ENCODE assay signal across 8 cellular contexts in genomic region chr1:156591181-156591431, GRCh38. TPM values are rescaled to one million over a fixed set of nuclear protein-coding genes. Genes with fewer than 3 reads are reported as not detected.
DNase-seq lines count a peak whose midpoint lies in the region; ATAC-seq lines count a peak whose summit lies in the region.

No MANE protein-coding gene starts in this region.

- H3K9me3 Mint-ChIP-seq in activated T-cell treated with anti-CD3 and anti-CD28 coated beads, Interleukin-2, amount 50 U/mL, for 24 hours, result no peaks in the 10 kb centered on the region
- H3K9me3 Mint-ChIP-seq in activated CD4-positive, alpha-beta memory T cell treated with anti-CD3 and anti-CD28 coated beads for 36 hours, result no peaks in the 10 kb centered on the region

- POLR2A ChIA-PET in activated CD4-positive, alpha-beta memory T cell treated with anti-CD3 and anti-CD28 coated beads for 36 hours (lab: Charles Lee), result interaction anchor here (0.7 to 3.0 kb wide), 10 partner anchors 10 to 137 kb away, joined by 3 to 19 read pairs (median 6); partner anchors contain the start of genes GPATCH4, ISG20L2, MEF2D and METTL25B

- H3K36me3 Mint-ChIP-seq in activated T-cell treated with anti-CD3 and anti-CD28 coated beads, Interleukin-2, amount 50 U/mL, for 24 hours (ENCODE audit: low read depth), result peaks cover 39% of the 10 kb centered on the region
- peaks cover 2% of the 10 kb centered on the region for H3K36me3 Mint-ChIP-seq in activated CD4-positive, alpha-beta memory T cell treated with anti-CD3 and anti-CD28 coated beads for 36 hours

- H3K4me1 ChIP-seq in iPS-15b (ENCODE audit: control insufficient read depth, insufficient read depth, low read length), result no peaks in the 10 kb centered on the region

- peaks cover 29% of the 10 kb centered on the region for H3K36me3 ChIP-seq in iPS-15b (ENCODE audit: control insufficient read depth, insufficient read depth, low read length)

- intact Hi-C loops in activated CD4-positive, alpha-beta memory T cell treated with anti-CD3 and anti-CD28 coated beads for 36 hours (cut with micrococcal nuclease), result loop anchor here (1.0 kb wide), 1 partner anchor 10 kb away; the partner anchor contains the start of gene GPATCH4

- ATAC-seq in HG03045 (IDR thresholded peaks at IDR 0.05; ENCODE audit: unreplicated experiment) (no peak), HG02885 (IDR thresholded peaks at IDR 0.05; ENCODE audit: poor library complexity, unreplicated experiment) (no peak)

- H3K27me3 ChIP-seq in iPS-15b (ENCODE audit: control insufficient read depth, insufficient read depth, low read length), result no peaks in the 10 kb centered on the region

- no peaks in the 10 kb centered on the region for H3K9me3 ChIP-seq in iPS-15b (ENCODE audit: control insufficient read depth, insufficient read depth, low read length)

- H3K27me3 Mint-ChIP-seq in activated T-cell treated with anti-CD3 and anti-CD28 coated beads, Interleukin-2, amount 50 U/mL, for 24 hours, result no peaks in the 10 kb centered on the region
- H3K27me3 Mint-ChIP-seq in activated CD4-positive, alpha-beta memory T cell treated with anti-CD3 and anti-CD28 coated beads for 36 hours, result no peaks in the 10 kb centered on the region

- peak overlapping the region; percentile 93 for H3K4me3 ChIP-seq in iPS-15b (ENCODE audit: low read depth, low read length)

- H3K27ac Mint-ChIP-seq in activated T-cell treated with anti-CD3 and anti-CD28 coated beads, Interleukin-2, amount 50 U/mL, for 24 hours, result peak overlapping the region; percentile 95
- peak overlapping the region; percentile 85 for H3K27ac Mint-ChIP-seq in activated CD4-positive, alpha-beta memory T cell treated with anti-CD3 and anti-CD28 coated beads for 36 hours

- no peak for DNase-seq in activated T-cell treated with anti-CD3 and anti-CD28 coated beads, Interleukin-2, amount 50 U/mL, for 24 hours
- no peak for DNase-seq in activated T-cell treated with anti-CD3 and anti-CD28 coated beads for 4 hours
- no peak for DNase-seq in activated CD4-positive, alpha-beta memory T cell treated with anti-CD3 and anti-CD28 coated beads for 36 hours
- DNase-seq in substantia nigra (lab: John Stamatoyannopoulos, UW), result no peak
- no peak for DNase-seq in NK-92 treated with Interleukin-12 subunit alpha and Interleukin-12 subunit beta, amount 100 ng/mL, for 24 hours (lab: John Stamatoyannopoulos, UW)

- H3K4me3 Mint-ChIP-seq in activated T-cell treated with anti-CD3 and anti-CD28 coated beads, Interleukin-2, amount 50 U/mL, for 24 hours, result peak overlapping the region; percentile 85
- peak overlapping the region; percentile 79 for H3K4me3 Mint-ChIP-seq in activated CD4-positive, alpha-beta memory T cell treated with anti-CD3 and anti-CD28 coated beads for 36 hours

- peak overlapping the region; percentile 74 for H3K9ac ChIP-seq in iPS-15b (ENCODE audit: low read depth, low read length)

- peaks cover 30% of the 10 kb centered on the region for H3K4me1 Mint-ChIP-seq in activated T-cell treated with anti-CD3 and anti-CD28 coated beads, Interleukin-2, amount 50 U/mL, for 24 hours (ENCODE audit: low read depth)
- H3K4me1 Mint-ChIP-seq in activated CD4-positive, alpha-beta memory T cell treated with anti-CD3 and anti-CD28 coated beads for 36 hours (ENCODE audit: low read depth), result peaks cover 19% of the 10 kb centered on the region

- CTCF ChIA-PET in activated CD4-positive, alpha-beta memory T cell treated with anti-CD3 and anti-CD28 coated beads for 36 hours (lab: Charles Lee), result interaction anchor here (1.3 to 6.4 kb wide), 9 partner anchors 10 to 205 kb away, joined by 3 to 39 read pairs (median 6); partner anchors contain the start of gene MEF2D

- H3K27ac ChIP-seq in substantia nigra (ENCODE audit: low read depth, low read length, poor library complexity, severe bottlenecking), result peak overlapping the region; percentile 90

RNA-seq across cellular contexts. Expression of gene NAXE, which starts 0.5 kb away (rescaled TPM):
- total RNA-seq in activated CD4-positive, alpha-beta memory T cell treated with anti-CD3 and anti-CD28 coated beads for 36 hours, result 10 to 100 TPM; 73.6 to 76.7 TPM

RNA-seq across cellular contexts. Expression of gene GPATCH4, which starts 10.2 kb away (rescaled TPM):
- total RNA-seq in activated CD4-positive, alpha-beta memory T cell treated with anti-CD3 and anti-CD28 coated beads for 36 hours, result 10 to 100 TPM; 40.2 to 43.2 TPM

RNA-seq across cellular contexts. Expression of gene TTC24, which starts 11.6 kb away (rescaled TPM):
- total RNA-seq in activated CD4-positive, alpha-beta memory T cell treated with anti-CD3 and anti-CD28 coated beads for 36 hours, result under 1 TPM; 0.51 to 0.90 TPM

RNA-seq across cellular contexts. Expression of gene IQGAP3, which starts 18.7 kb away (rescaled TPM):
- 10 to 100 TPM; 16.9 to 19.3 TPM for total RNA-seq in activated CD4-positive, alpha-beta memory T cell treated with anti-CD3 and anti-CD28 coated beads for 36 hours

RNA-seq across cellular contexts. Expression of gene HAPLN2, which starts 28.1 kb away (rescaled TPM):
- under 1 TPM; 0.21 to 0.34 TPM for total RNA-seq in activated CD4-positive, alpha-beta memory T cell treated with anti-CD3 and anti-CD28 coated beads for 36 hours
